39 cellular contexts compared by ENCODE assay signal in the genomic region with DNA sequence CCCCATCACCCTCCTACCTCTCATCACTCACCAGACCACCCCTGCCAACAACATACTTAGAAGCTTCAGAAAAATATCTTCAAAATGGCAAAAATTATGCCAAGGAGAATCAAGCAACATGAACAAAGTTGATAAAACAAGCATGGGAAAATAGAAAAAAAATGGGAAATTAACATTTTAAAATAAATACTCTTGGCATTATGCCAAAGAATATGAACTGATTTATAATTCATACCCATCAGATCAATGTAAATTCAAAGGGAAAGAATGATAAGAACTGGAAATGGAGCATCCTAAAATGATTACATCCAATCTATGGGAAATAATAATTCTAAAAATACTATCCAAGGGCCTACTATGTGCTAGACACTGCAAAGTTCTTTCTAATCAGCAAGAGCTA. TPM values are rescaled to one million over a fixed set of nuclear protein-coding genes. Genes with fewer than 3 reads are reported as not detected.
"Had no signal": no experiment of that assay in that cellular context is flagged by ENCODE, and none has a peak within 500 bp of the region (broad histone marks: within the 10 kb centered on the region; RNA-seq: fewer than 3 reads in every experiment).

No MANE protein-coding gene starts in this region.

- H3K27me3 Mint-ChIP-seq: activated B cell treated with CpG ODN at 0.5 μM for 24 hours; activated CD4-positive, alpha-beta memory T cell treated with anti-CD3 and anti-CD28 coated beads for 36 hours; activated CD8-positive, alpha-beta T cell treated with anti-CD3 and anti-CD28 coated beads for 36 hours; activated naive CD8-positive, alpha-beta T cell treated with anti-CD3 and anti-CD28 coated beads for 36 hours; activated T-helper 17 cell treated with anti-CD3 and anti-CD28 coated beads, Interleukin-2, amount 50 U/mL, for 72 hours had no signal

- H3K36me3 ChIP-seq: adrenal gland, brain microvascular endothelial cell, breast epithelium had no signal

- H3K9me3 ChIP-seq: adrenal gland, body of pancreas, breast epithelium had no signal

- H3K9me3 Mint-ChIP-seq: activated B cell treated with CpG ODN at 0.5 μM for 24 hours; activated CD4-positive, alpha-beta memory T cell treated with anti-CD3 and anti-CD28 coated beads for 36 hours; activated CD4-positive, alpha-beta T cell treated with anti-CD3 and anti-CD28 coated beads, Interleukin-2, amount 10 ng/mL, durations not matched to agents 24 days and 14 days; activated CD8-positive, alpha-beta T cell treated with anti-CD3 and anti-CD28 coated beads for 36 hours; activated naive CD4-positive, alpha-beta T cell treated with anti-CD3 and anti-CD28 coated beads for 36 hours; activated naive CD4-positive, alpha-beta T cell treated with anti-CD3 and anti-CD28 coated beads, Interleukin-2, amount 50 U/mL, for 72 hours; activated naive CD8-positive, alpha-beta T cell treated with anti-CD3 and anti-CD28 coated beads for 36 hours; activated T-cell treated with anti-CD3 and anti-CD28 coated beads, Interleukin-2, amount 50 U/mL, for 4 hours; activated T-cell treated with anti-CD3 and anti-CD28 coated beads, Interleukin-2, amount 50 U/mL, for 72 hours; activated T-helper 1 cell treated with anti-CD3 and anti-CD28 coated beads, Interleukin-12 subunit alpha, Interleukin-12 subunit beta, Interleukin-2, Interleukin-4 antibody, amounts not matched to agents 30 ng/mL and 10 ng/mL and 1 ng/mL, durations not matched to agents 14 hours and 24 hours and 36 hours; activated T-helper 17 cell treated with anti-CD3 and anti-CD28 coated beads, Interleukin-2, amount 50 U/mL, for 72 hours; T-helper 1 cell treated with Interleukin-12 subunit alpha and Interleukin-12 subunit beta and Interleukin-4 antibody, amounts not matched to agents 30 μg/mL and 1 μg/mL, for 36 hours; T-helper 2 cell treated with Interferon-gamma antibody and Interleukin-4, amounts not matched to agents 5 μg/mL and 100 μg/mL, for 36 hours had no signal

- H3K4me1 ChIP-seq: adrenal gland, body of pancreas, breast epithelium had no signal

- H3K4me3 ChIP-seq: adrenal gland, body of pancreas, breast epithelium had no signal

- H3K27ac ChIP-seq: adrenal gland, body of pancreas, brain microvascular endothelial cell, breast epithelium, VCaP had no signal

- H3K36me3 Mint-ChIP-seq: activated CD4-positive, alpha-beta memory T cell treated with anti-CD3 and anti-CD28 coated beads for 36 hours; activated naive CD4-positive, alpha-beta T cell treated with anti-CD3 and anti-CD28 coated beads, Interleukin-2, amount 50 U/mL, for 72 hours had no signal

- DNase-seq: activated B cell treated with CpG ODN at 0.5 μM for 24 hours; activated CD4-positive, alpha-beta memory T cell treated with anti-CD3 and anti-CD28 coated beads for 36 hours; activated CD4-positive, alpha-beta T cell treated with anti-CD3 and anti-CD28 coated beads for 4 hours; activated CD4-positive, alpha-beta T cell treated with anti-CD3 and anti-CD28 coated beads, Interleukin-2, amount 10 ng/mL, durations not matched to agents 24 days and 14 days; activated CD4-positive, alpha-beta T cell treated with anti-CD3 and anti-CD28 coated beads, Interleukin-2, amount 50 U/mL, for 1 hour; activated CD4-positive, alpha-beta T cell treated with anti-CD3 and anti-CD28 coated beads, Interleukin-2, amount 50 U/mL, for 4 hours; activated CD4-positive, CD25-positive, alpha-beta regulatory T cell treated with anti-CD3 and anti-CD28 coated beads, Interleukin-2, amount 50 U/mL, for 72 hours; activated CD8-positive, alpha-beta memory T cell treated with anti-CD3 and anti-CD28 coated beads, Interleukin-2, amount 50 U/mL, for 4 hours; activated CD8-positive, alpha-beta T cell treated with anti-CD3 and anti-CD28 coated beads for 36 hours; activated effector memory CD4-positive, alpha-beta T cell treated with anti-CD3 and anti-CD28 coated beads, Interleukin-2, amount 50 U/mL, for 16 hours; activated gamma-delta T cell treated with Interleukin-2 at 50 U/mL for 16 hours; activated naive CD4-positive, alpha-beta T cell; activated naive CD4-positive, alpha-beta T cell treated with anti-CD3 and anti-CD28 coated beads for 36 hours; activated naive CD4-positive, alpha-beta T cell treated with anti-CD3 and anti-CD28 coated beads, Interleukin-2, amount 50 U/mL, for 16 hours; activated naive CD8-positive, alpha-beta T cell treated with anti-CD3 and anti-CD28 coated beads for 36 hours; activated T-cell treated with anti-CD3 and anti-CD28 coated beads for 4 hours; activated T-cell treated with anti-CD3 and anti-CD28 coated beads, Interleukin-2, amount 50 U/mL, for 1 hour; activated T-cell treated with anti-CD3 and anti-CD28 coated beads, Interleukin-2, amount 50 U/mL, for 4 hours; activated T-cell treated with anti-CD3 and anti-CD28 coated beads, Interleukin-2, amount 50 U/mL, for 72 hours; adrenal gland; amniotic stem cell; aorta; body of pancreas; brain microvascular endothelial cell; central memory CD4-positive, alpha-beta T cell; T-helper 1 cell; T-helper 2 cell; T-helper 9 cell had no signal

- H3K4me3 Mint-ChIP-seq: activated B cell treated with CpG ODN at 0.5 μM for 24 hours; activated CD4-positive, alpha-beta memory T cell treated with anti-CD3 and anti-CD28 coated beads for 36 hours; activated CD4-positive, alpha-beta T cell treated with anti-CD3 and anti-CD28 coated beads, Interleukin-2, amount 10 ng/mL, durations not matched to agents 24 days and 14 days; activated CD8-positive, alpha-beta T cell treated with anti-CD3 and anti-CD28 coated beads for 36 hours; activated naive CD4-positive, alpha-beta T cell treated with anti-CD3 and anti-CD28 coated beads for 36 hours; activated naive CD8-positive, alpha-beta T cell treated with anti-CD3 and anti-CD28 coated beads for 36 hours; activated T-cell treated with anti-CD3 and anti-CD28 coated beads, Interleukin-2, amount 50 U/mL, for 4 hours; activated T-cell treated with anti-CD3 and anti-CD28 coated beads, Interleukin-2, amount 50 U/mL, for 72 hours; activated T-helper 1 cell treated with anti-CD3 and anti-CD28 coated beads, Interleukin-12 subunit alpha, Interleukin-12 subunit beta, Interleukin-2, Interleukin-4 antibody, amounts not matched to agents 30 ng/mL and 10 ng/mL and 1 ng/mL, durations not matched to agents 14 hours and 24 hours and 36 hours; activated T-helper 17 cell treated with anti-CD3 and anti-CD28 coated beads, Interleukin-2, amount 50 U/mL, for 72 hours; T-helper 1 cell treated with Interleukin-12 subunit alpha and Interleukin-12 subunit beta and Interleukin-4 antibody, amounts not matched to agents 30 μg/mL and 1 μg/mL, for 36 hours; T-helper 2 cell treated with Interferon-gamma antibody and Interleukin-4, amounts not matched to agents 5 μg/mL and 100 μg/mL, for 36 hours had no signal

- H3K27ac Mint-ChIP-seq: activated B cell treated with CpG ODN at 0.5 μM for 24 hours; activated CD4-positive, alpha-beta memory T cell treated with anti-CD3 and anti-CD28 coated beads for 36 hours; activated CD4-positive, alpha-beta T cell treated with anti-CD3 and anti-CD28 coated beads, Interleukin-2, amount 10 ng/mL, durations not matched to agents 24 days and 14 days; activated CD8-positive, alpha-beta T cell treated with anti-CD3 and anti-CD28 coated beads for 36 hours; activated naive CD4-positive, alpha-beta T cell treated with anti-CD3 and anti-CD28 coated beads for 36 hours; activated naive CD8-positive, alpha-beta T cell treated with anti-CD3 and anti-CD28 coated beads for 36 hours; activated T-cell treated with anti-CD3 and anti-CD28 coated beads, Interleukin-2, amount 50 U/mL, for 72 hours; activated T-helper 1 cell treated with anti-CD3 and anti-CD28 coated beads, Interleukin-12 subunit alpha, Interleukin-12 subunit beta, Interleukin-2, Interleukin-4 antibody, amounts not matched to agents 30 ng/mL and 10 ng/mL and 1 ng/mL, durations not matched to agents 14 hours and 24 hours and 36 hours; activated T-helper 17 cell treated with anti-CD3 and anti-CD28 coated beads, Interleukin-2, amount 50 U/mL, for 72 hours; T-helper 1 cell treated with Interleukin-12 subunit alpha and Interleukin-12 subunit beta and Interleukin-4 antibody, amounts not matched to agents 30 μg/mL and 1 μg/mL, for 36 hours; T-helper 2 cell treated with Interferon-gamma antibody and Interleukin-4, amounts not matched to agents 5 μg/mL and 100 μg/mL, for 36 hours had no signal

- ATAC-seq: activated CD8-positive, alpha-beta T cell treated with anti-CD3 and anti-CD28 coated beads for 36 hours; activated naive CD4-positive, alpha-beta T cell treated with anti-CD3 and anti-CD28 coated beads, Interleukin-2, amount 50 U/mL, for 72 hours; activated T-cell treated with anti-CD3 and anti-CD28 coated beads, Interleukin-2, amount 50 U/mL, for 4 hours; activated T-cell treated with anti-CD3 and anti-CD28 coated beads, Interleukin-2, amount 50 U/mL, for 72 hours; activated T-helper 17 cell treated with anti-CD3 and anti-CD28 coated beads, Interleukin-2, amount 50 U/mL, for 72 hours; body of pancreas had no signal

- H3K27me3 ChIP-seq: adrenal gland, body of pancreas, brain microvascular endothelial cell, breast epithelium had no signal

- H3K4me1 Mint-ChIP-seq: activated B cell treated with CpG ODN at 0.5 μM for 24 hours; activated CD4-positive, alpha-beta T cell treated with anti-CD3 and anti-CD28 coated beads, Interleukin-2, amount 10 ng/mL, durations not matched to agents 24 days and 14 days; activated naive CD8-positive, alpha-beta T cell treated with anti-CD3 and anti-CD28 coated beads for 36 hours; activated T-helper 17 cell treated with anti-CD3 and anti-CD28 coated beads, Interleukin-2, amount 50 U/mL, for 72 hours had no signal

- FAIRE-seq: astrocyte, TTC549 had no signal

RNA-seq across cellular contexts. Expression of gene PANX3, which starts 50.3 kb away (rescaled TPM):
- total RNA-seq: activated B cell treated with CpG ODN at 0.5 μM for 24 hours; activated CD4-positive, alpha-beta memory T cell treated with anti-CD3 and anti-CD28 coated beads for 36 hours; activated CD4-positive, alpha-beta T cell treated with anti-CD3 and anti-CD28 coated beads, Interleukin-2, amount 10 ng/mL, durations not matched to agents 24 days and 14 days; activated CD8-positive, alpha-beta memory T cell treated with anti-CD3 and anti-CD28 coated beads for 36 hours; activated CD8-positive, alpha-beta T cell treated with anti-CD3 and anti-CD28 coated beads for 36 hours; activated naive CD4-positive, alpha-beta T cell treated with anti-CD3 and anti-CD28 coated beads for 36 hours; activated naive CD4-positive, alpha-beta T cell treated with anti-CD3 and anti-CD28 coated beads, Interleukin-2, amount 50 U/mL, for 72 hours; activated naive CD8-positive, alpha-beta T cell treated with anti-CD3 and anti-CD28 coated beads for 36 hours; activated T-cell treated with anti-CD3 and anti-CD28 coated beads, Interleukin-2, amount 50 U/mL, for 4 hours; activated T-cell treated with anti-CD3 and anti-CD28 coated beads, Interleukin-2, amount 50 U/mL, for 72 hours; activated T-helper 1 cell treated with anti-CD3 and anti-CD28 coated beads, Interleukin-12 subunit alpha, Interleukin-12 subunit beta, Interleukin-2, Interleukin-4 antibody, amounts not matched to agents 30 ng/mL and 10 ng/mL and 1 ng/mL, durations not matched to agents 14 hours and 24 hours and 36 hours; activated T-helper 17 cell treated with anti-CD3 and anti-CD28 coated beads, Interleukin-2, amount 50 U/mL, for 72 hours; adrenal gland; aorta; astrocyte; body of pancreas; breast epithelium; cardiac septum had no signal
- polyA plus RNA-seq: adrenal gland, aorta had no signal
